ENCODE assay signal across 19 cellular contexts in the genomic region with DNA sequence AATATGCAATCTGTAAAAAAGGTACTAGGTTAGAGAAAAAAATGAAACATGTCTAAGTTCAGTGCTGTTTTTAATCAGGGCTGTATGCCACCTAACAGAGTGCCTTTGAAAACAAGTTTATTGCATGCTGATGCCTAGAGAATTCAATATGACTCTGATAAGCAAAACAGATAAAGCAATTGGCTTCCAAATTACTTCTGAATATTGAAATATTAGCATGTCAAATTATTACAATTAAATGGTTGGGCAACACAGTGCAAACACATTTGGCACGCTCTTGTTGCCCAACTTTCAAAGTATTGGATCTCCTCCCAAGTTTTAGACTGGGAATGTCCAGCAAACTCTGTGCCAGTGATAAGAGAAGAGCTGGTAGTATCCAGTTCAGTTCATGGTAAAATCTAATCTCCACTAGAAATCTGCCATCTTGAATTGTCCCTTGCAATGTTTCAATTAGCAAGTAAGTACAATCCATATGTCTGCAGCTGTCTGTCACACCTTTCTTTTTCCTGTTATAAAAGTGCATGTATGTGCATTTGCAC.
DNase-seq lines count a peak whose midpoint lies in the region; ATAC-seq and TF ChIP-seq lines count a peak whose summit lies in the region.
"Had no signal": no experiment of that assay in that cellular context is flagged by ENCODE, and none has a peak within 500 bp of the region (broad histone marks: within the 10 kb centered on the region; RNA-seq: fewer than 3 reads in every experiment).

No MANE protein-coding gene starts in this region.

- H3K9me3 Mint-ChIP-seq in activated CD8-positive, alpha-beta T cell treated with anti-CD3 and anti-CD28 coated beads, Interleukin-2, amount 10 ng/mL, durations not matched to agents 7 days and 5 days (ENCODE audit: insufficient read depth), result no peaks in the 10 kb centered on the region
- no peaks in the 10 kb centered on the region for H3K9me3 Mint-ChIP-seq in activated CD8-positive, alpha-beta T cell treated with anti-CD3 and anti-CD28 coated beads for 36 hours
- no peaks in the 10 kb centered on the region for H3K9me3 Mint-ChIP-seq in mesothelial cell of epicardium
- H3K9me3 Mint-ChIP-seq in progenitor cell of endocrine pancreas (ENCODE audit: low read depth), result no peaks in the 10 kb centered on the region
- H3K9me3 Mint-ChIP-seq: CD8-positive, alpha-beta memory T cell; GM23338 had no signal

- peaks cover 61% of the 10 kb centered on the region for H3K36me3 Mint-ChIP-seq in activated CD8-positive, alpha-beta T cell treated with anti-CD3 and anti-CD28 coated beads, Interleukin-2, amount 10 ng/mL, durations not matched to agents 7 days and 5 days (ENCODE audit: low read depth)
- H3K36me3 Mint-ChIP-seq in activated CD8-positive, alpha-beta T cell treated with anti-CD3 and anti-CD28 coated beads for 36 hours (ENCODE audit: low read depth), result peaks cover 44% of the 10 kb centered on the region
- H3K36me3 Mint-ChIP-seq in mesothelial cell of epicardium (peaks cover 11% of the 10 kb centered on the region), progenitor cell of endocrine pancreas (ENCODE audit: insufficient read depth) (no peaks in the 10 kb centered on the region)

- H3K4me3 Mint-ChIP-seq in activated CD8-positive, alpha-beta T cell treated with anti-CD3 and anti-CD28 coated beads, Interleukin-2, amount 10 ng/mL, durations not matched to agents 7 days and 5 days, result no peak overlapping the region
- H3K4me3 Mint-ChIP-seq in activated CD8-positive, alpha-beta T cell treated with anti-CD3 and anti-CD28 coated beads for 36 hours, result no peak overlapping the region
- H3K4me3 Mint-ChIP-seq in mesothelial cell of epicardium (no peak overlapping the region), progenitor cell of endocrine pancreas (ENCODE audit: low read depth) (no peak overlapping the region)
- H3K4me3 Mint-ChIP-seq: CD8-positive, alpha-beta memory T cell; GM23338 had no signal

- H3K36me3 ChIP-seq in right lobe of liver, result peaks cover 0 to 4% (median 0%) of the 10 kb centered on the region in 4 donors

- no peak for TF ChIP-seq CTCF in activated CD8-positive, alpha-beta T cell treated with anti-CD3 and anti-CD28 coated beads for 36 hours (IDR thresholded peaks at IDR 0.05)
- no peak for TF ChIP-seq CTCF in AG10803 (conservative IDR thresholded peaks at IDR 0.05; ENCODE audit: low read length)
- no peak for TF ChIP-seq CTCF in right lobe of liver (IDR thresholded peaks at IDR 0.05)
- no peak for TF ChIP-seq CTCF in mesothelial cell of epicardium (IDR thresholded peaks at IDR 0.05; ENCODE audit: unreplicated experiment)
- TF ChIP-seq CTCF in progenitor cell of endocrine pancreas (IDR thresholded peaks at IDR 0.05; ENCODE audit: unreplicated experiment), result no peak

- DNase-seq in activated CD8-positive, alpha-beta T cell treated with anti-CD3 and anti-CD28 coated beads, Interleukin-2, amount 10 ng/mL, durations not matched to agents 7 days and 5 days, result no peak
- DNase-seq in activated CD8-positive, alpha-beta T cell treated with anti-CD3 and anti-CD28 coated beads for 36 hours, result no peak
- peak; percentile 32 for DNase-seq in AG10803 (ENCODE audit: low read depth)
- no peak for DNase-seq in right lobe of liver
- no peak for DNase-seq in mesothelial cell of epicardium (ENCODE audit: low spot score in 2 of 2, unreplicated experiment in 2 of 2)
- no peak for DNase-seq in progenitor cell of endocrine pancreas (ENCODE audit: low spot score, unreplicated experiment)
- DNase-seq: CD8-positive, alpha-beta memory T cell; GDM1; KBM-7; NCI-H1092; NCI-H146; NCI-H2081 treated with DMSO at 0.1 percent for 48 hours; NCI-H524 had no signal

- no peaks in the 10 kb centered on the region for H3K9me3 ChIP-seq in right lobe of liver
- H3K9me3 ChIP-seq: BLaER1 had no signal

- CTCF ChIA-PET in activated CD8-positive, alpha-beta T cell treated with anti-CD3 and anti-CD28 coated beads, Interleukin-2, amount 10 ng/mL, durations not matched to agents 7 days and 5 days (lab: Charles Lee), result interaction anchor here (1.5 kb wide), 2 partner anchors 10 to 12 kb away, joined by 4 to 6 read pairs; no protein-coding TSS in a partner anchor
- CTCF ChIA-PET in activated CD8-positive, alpha-beta T cell treated with anti-CD3 and anti-CD28 coated beads for 36 hours (lab: Charles Lee), result interaction anchor here (1.0 to 1.2 kb wide), 3 partner anchors 25 to 177 kb away, joined by 3 to 4 read pairs (median 3); no protein-coding TSS in a partner anchor

- intact Hi-C loops in activated CD8-positive, alpha-beta T cell treated with anti-CD3 and anti-CD28 coated beads for 36 hours (cut with micrococcal nuclease), result no loop called here
- intact Hi-C loops in right lobe of liver (cut with DNase I), result no loop called here

- POLR2A ChIA-PET in activated CD8-positive, alpha-beta T cell treated with anti-CD3 and anti-CD28 coated beads, Interleukin-2, amount 10 ng/mL, durations not matched to agents 7 days and 5 days (lab: Charles Lee), result no interaction called here
- POLR2A ChIA-PET in activated CD8-positive, alpha-beta T cell treated with anti-CD3 and anti-CD28 coated beads for 36 hours (lab: Charles Lee), result interaction anchor here (0.6 to 1.5 kb wide), 2 partner anchors 10 kb away, joined by 3 to 5 read pairs; no protein-coding TSS in a partner anchor

- no peaks in the 10 kb centered on the region for H3K27me3 Mint-ChIP-seq in activated CD8-positive, alpha-beta T cell treated with anti-CD3 and anti-CD28 coated beads, Interleukin-2, amount 10 ng/mL, durations not matched to agents 7 days and 5 days (ENCODE audit: low read depth)
- H3K27me3 Mint-ChIP-seq in activated CD8-positive, alpha-beta T cell treated with anti-CD3 and anti-CD28 coated beads for 36 hours, result no peaks in the 10 kb centered on the region
- H3K27me3 Mint-ChIP-seq in mesothelial cell of epicardium (ENCODE audit: low read depth) (no peaks in the 10 kb centered on the region), progenitor cell of endocrine pancreas (no peaks in the 10 kb centered on the region)
- H3K27me3 Mint-ChIP-seq: CD8-positive, alpha-beta memory T cell had no signal

- no peak for ATAC-seq in activated CD8-positive, alpha-beta T cell treated with anti-CD3 and anti-CD28 coated beads, Interleukin-2, amount 10 ng/mL, durations not matched to agents 7 days and 5 days
- no peak for ATAC-seq in activated CD8-positive, alpha-beta T cell treated with anti-CD3 and anti-CD28 coated beads for 36 hours
- ATAC-seq in SK-N-SH treated with all-trans-retinoic acid at 6 μM for 48 hours (no peak), right lobe of liver (peak; percentile 93 to 96 (median 96)), GM18868 (IDR thresholded peaks at IDR 0.05; ENCODE audit: unreplicated experiment) (no peak)
- ATAC-seq: GM23338, HCT116, Panc1 had no signal

- no peak overlapping the region for H3K27ac ChIP-seq in right lobe of liver
- H3K27ac ChIP-seq: BLaER1 had no signal

- H3K27ac Mint-ChIP-seq in activated CD8-positive, alpha-beta T cell treated with anti-CD3 and anti-CD28 coated beads, Interleukin-2, amount 10 ng/mL, durations not matched to agents 7 days and 5 days, result peak overlapping the region; percentile 23
- H3K27ac Mint-ChIP-seq in activated CD8-positive, alpha-beta T cell treated with anti-CD3 and anti-CD28 coated beads for 36 hours, result no peak overlapping the region
- H3K27ac Mint-ChIP-seq in mesothelial cell of epicardium (no peak overlapping the region), progenitor cell of endocrine pancreas (no peak overlapping the region)
- H3K27ac Mint-ChIP-seq: CD8-positive, alpha-beta memory T cell; GM23338 had no signal

- WGBS in right lobe of liver (ENCODE audit: insufficient coverage, low coverage, low lambda C conversion rate, missing lambda C conversion rate), result 38% methylated on average over 1 of the region's 1 CpG

- H3K4me1 ChIP-seq in right lobe of liver, result peaks cover 0 to 13% (median under 1%) of the 10 kb centered on the region in 4 donors

- no peaks in the 10 kb centered on the region for H3K27me3 ChIP-seq in right lobe of liver
- H3K27me3 ChIP-seq: BLaER1 had no signal

- peaks cover 54% of the 10 kb centered on the region for H3K4me1 Mint-ChIP-seq in activated CD8-positive, alpha-beta T cell treated with anti-CD3 and anti-CD28 coated beads, Interleukin-2, amount 10 ng/mL, durations not matched to agents 7 days and 5 days (ENCODE audit: low read depth)
- H3K4me1 Mint-ChIP-seq in activated CD8-positive, alpha-beta T cell treated with anti-CD3 and anti-CD28 coated beads for 36 hours (ENCODE audit: low read depth), result peaks cover 44% of the 10 kb centered on the region
- H3K4me1 Mint-ChIP-seq in mesothelial cell of epicardium (peaks cover 35% of the 10 kb centered on the region), progenitor cell of endocrine pancreas (ENCODE audit: low read depth) (peaks cover 21% of the 10 kb centered on the region)
- H3K4me1 Mint-ChIP-seq: GM23338 had no signal

- H3K4me3 ChIP-seq in AG10803 (ENCODE audit: low read length), result no peak overlapping the region
- H3K4me3 ChIP-seq in right lobe of liver, result no peak overlapping the region
- H3K4me3 ChIP-seq: BLaER1, GM23338 had no signal

- no peak for TF ChIP-seq POLR2A in right lobe of liver (IDR thresholded peaks at IDR 0.05)

TF ChIP-seq in SK-N-SH treated with all-trans-retinoic acid at 6 μM for 48 hours, 23 proteins besides CTCF, POLR2A, EP300 and RAD21 (continues in another document):
- no peak for TF ChIP-seq ZFP3 (CRISPR knock-in tag; IDR thresholded peaks at IDR 0.05)
- no peak for TF ChIP-seq SNAI2 (CRISPR knock-in tag; IDR thresholded peaks at IDR 0.05)
- TF ChIP-seq, protein P1, sequence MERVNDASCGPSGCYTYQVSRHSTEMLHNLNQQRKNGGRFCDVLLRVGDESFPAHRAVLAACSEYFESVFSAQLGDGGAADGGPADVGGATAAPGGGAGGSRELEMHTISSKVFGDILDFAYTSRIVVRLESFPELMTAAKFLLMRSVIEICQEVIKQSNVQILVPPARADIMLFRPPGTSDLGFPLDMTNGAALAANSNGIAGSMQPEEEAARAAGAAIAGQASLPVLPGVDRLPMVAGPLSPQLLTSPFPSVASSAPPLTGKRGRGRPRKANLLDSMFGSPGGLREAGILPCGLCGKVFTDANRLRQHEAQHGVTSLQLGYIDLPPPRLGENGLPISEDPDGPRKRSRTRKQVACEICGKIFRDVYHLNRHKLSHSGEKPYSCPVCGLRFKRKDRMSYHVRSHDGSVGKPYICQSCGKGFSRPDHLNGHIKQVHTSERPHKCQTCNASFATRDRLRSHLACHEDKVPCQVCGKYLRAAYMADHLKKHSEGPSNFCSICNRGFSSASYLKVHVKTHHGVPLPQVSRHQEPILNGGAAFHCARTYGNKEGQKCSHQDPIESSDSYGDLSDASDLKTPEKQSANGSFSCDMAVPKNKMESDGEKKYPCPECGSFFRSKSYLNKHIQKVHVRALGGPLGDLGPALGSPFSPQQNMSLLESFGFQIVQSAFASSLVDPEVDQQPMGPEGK (CRISPR knock-in tag; IDR thresholded peaks at IDR 0.05; ENCODE audit: borderline replicate concordance), result no peak
- TF ChIP-seq ZNF565 (CRISPR knock-in tag; conservative IDR thresholded peaks at IDR 0.05; ENCODE audit: low read depth), result no peak
- TF ChIP-seq PPARA (CRISPR knock-in tag; IDR thresholded peaks at IDR 0.05; ENCODE audit: borderline replicate concordance), result no peak
- TF ChIP-seq BACH2 (CRISPR knock-in tag; IDR thresholded peaks at IDR 0.05; ENCODE audit: borderline replicate concordance), result no peak
- no peak for TF ChIP-seq ESRRG (CRISPR knock-in tag; IDR thresholded peaks at IDR 0.05)

Comparison
In these comparisons a context has a peak if more than half of its experiments do, and no peak if none do; other contexts are left out.
1. ATAC-seq: peak in right lobe of liver (4 of 4); none in activated CD8-positive, alpha-beta T cell treated with anti-CD3 and anti-CD28 coated beads, Interleukin-2, amount 10 ng/mL, durations not matched to agents 7 days and 5 days (single experiment), activated CD8-positive, alpha-beta T cell treated with anti-CD3 and anti-CD28 coated beads for 36 hours (single experiment), SK-N-SH treated with all-trans-retinoic acid at 6 μM for 48 hours (single experiment) and GM18868 (single experiment).